In genomic region chr17:38559025-38559879, GRCh38 we compare ENCODE assay signal across 8 cellular contexts. TPM values are rescaled to one million over a fixed set of nuclear protein-coding genes. Genes with fewer than 3 reads are reported as not detected.
DNase-seq lines count a peak whose midpoint lies in the region; ATAC-seq and TF ChIP-seq lines count a peak whose summit lies in the region.

No MANE protein-coding gene starts in this region.

- peaks cover 59% of the 10 kb centered on the region for H3K27me3 ChIP-seq in BLaER1
- H3K27me3 ChIP-seq in suprapubic skin = peaks cover 43% of the 10 kb centered on the region

- CTCF ChIA-PET in OCI-LY7 (lab: Charles Lee; ENCODE audit: unreplicated experiment) = interaction anchor here (1.0 to 1.5 kb wide), 3 partner anchors 23 to 104 kb away, joined by 4 to 14 read pairs (median 8); no protein-coding TSS in a partner anchor

- H3K4me3 ChIP-seq in BLaER1 (peak overlapping the region; percentile 67), OCI-LY7 (ENCODE audit: low read depth, low read length, poor library complexity, severe bottlenecking) (peak overlapping the region; percentile 64), fibroblast of pulmonary artery (replicated peaks; ENCODE audit: low read depth, low read length) (no peak overlapping the region), suprapubic skin (peak overlapping the region; percentile 56)

- in situ Hi-C loops in KBM-7 (cut with MboI; ENCODE audit: low pct_unique_long_range_greater_than_20kb, low sequenced_read_pairs) = no loop called here

- H3K27ac Mint-ChIP-seq in activated T-cell treated with anti-CD3 and anti-CD28 coated beads, Interleukin-2, amount 50 U/mL, for 72 hours = peak overlapping the region; percentile 70

- DNase-seq in KBM-7 (peak; percentile 91), OCI-LY7 (ENCODE audit: low spot score) (peak; percentile 80), fibroblast of pulmonary artery (ENCODE audit: low read depth) (peak; percentile 60), non-pigmented ciliary epithelial cell (ENCODE audit: low read depth) (peak; percentile 17), suprapubic skin (ENCODE audit: low spot score in 2 of 2) (peak; percentile 90)
- DNase-seq in activated T-cell treated with anti-CD3 and anti-CD28 coated beads, Interleukin-2, amount 50 U/mL, for 72 hours = peak; percentile 91 to 94

- no peaks in the 10 kb centered on the region for H3K36me3 Mint-ChIP-seq in activated T-cell treated with anti-CD3 and anti-CD28 coated beads, Interleukin-2, amount 50 U/mL, for 72 hours (ENCODE audit: insufficient read depth in 2 of 2)

- TF ChIP-seq POLR2A in suprapubic skin (IDR thresholded peaks at IDR 0.05) = no peak

- no peaks in the 10 kb centered on the region for H3K79me2 ChIP-seq in OCI-LY7 (ENCODE audit: insufficient read depth, low read depth, low read length)

- no peaks in the 10 kb centered on the region for H3K9me3 Mint-ChIP-seq in activated T-cell treated with anti-CD3 and anti-CD28 coated beads, Interleukin-2, amount 50 U/mL, for 72 hours

- H3K36me3 ChIP-seq in BLaER1 (no peaks in the 10 kb centered on the region), OCI-LY7 (ENCODE audit: insufficient read depth, low read length) (no peaks in the 10 kb centered on the region), suprapubic skin (no peaks in the 10 kb centered on the region)

- peak overlapping the region; percentile 75 for H2AFZ ChIP-seq in OCI-LY7 (ENCODE audit: low read length)

- ATAC-seq in GM19467 (IDR thresholded peaks at IDR 0.05; ENCODE audit: unreplicated experiment) = peak; percentile 63
- ATAC-seq in activated T-cell treated with anti-CD3 and anti-CD28 coated beads, Interleukin-2, amount 50 U/mL, for 72 hours (replicated peaks in 1 of 2) = peak; percentile 77 to 79

- peaks cover 32% of the 10 kb centered on the region for H3K4me1 Mint-ChIP-seq in activated T-cell treated with anti-CD3 and anti-CD28 coated beads, Interleukin-2, amount 50 U/mL, for 72 hours (ENCODE audit: low read depth)

- H3K9me3 ChIP-seq in BLaER1 (0 out of 2 replicates have a peak, but pooled peaks cover 10% of the 10 kb centered on the region), OCI-LY7 (ENCODE audit: low read length) (no peaks in the 10 kb centered on the region), suprapubic skin (no peaks in the 10 kb centered on the region)

- H4K20me1 ChIP-seq in BLaER1 = peaks cover 45% of the 10 kb centered on the region
- no peaks in the 10 kb centered on the region for H4K20me1 ChIP-seq in OCI-LY7 (ENCODE audit: insufficient read depth, low read length)

- peak; percentile 46 for TF ChIP-seq CTCF in OCI-LY7 (conservative IDR thresholded peaks at IDR 0.05; ENCODE audit: low read length)
- no peak for TF ChIP-seq CTCF in fibroblast of pulmonary artery (IDR thresholded peaks at IDR 0.05; ENCODE audit: low read length, missing control alignments)
- TF ChIP-seq CTCF in suprapubic skin (IDR thresholded peaks at IDR 0.05) = no peak

- H3K27ac ChIP-seq in BLaER1 = no peak overlapping the region
- no peak overlapping the region for H3K27ac ChIP-seq in OCI-LY7 (ENCODE audit: low read depth, low read length, poor library complexity, severe bottlenecking)
- H3K27ac ChIP-seq in suprapubic skin = peak overlapping the region; percentile 14

- no peaks in the 10 kb centered on the region for H3K9me2 ChIP-seq in OCI-LY7 (ENCODE audit: insufficient read depth, low read length)

- H3K27me3 Mint-ChIP-seq in activated T-cell treated with anti-CD3 and anti-CD28 coated beads, Interleukin-2, amount 50 U/mL, for 72 hours (ENCODE audit: low read depth) = peaks cover 62% of the 10 kb centered on the region

- no peak overlapping the region for H3K9ac ChIP-seq in BLaER1

- H3K4me1 ChIP-seq in BLaER1 (peaks cover 61% of the 10 kb centered on the region), OCI-LY7 (ENCODE audit: insufficient read depth, low read length, poor library complexity, severe bottlenecking) (peaks cover 23% of the 10 kb centered on the region), suprapubic skin (peaks cover 56% of the 10 kb centered on the region)

- peak overlapping the region; percentile 94 to 98 for H3K4me3 Mint-ChIP-seq in activated T-cell treated with anti-CD3 and anti-CD28 coated beads, Interleukin-2, amount 50 U/mL, for 72 hours

- POLR2A ChIA-PET in OCI-LY7 (lab: Charles Lee) = interaction anchor here (0.5 to 1.6 kb wide), 5 partner anchors 21 to 124 kb away, joined by 4 to 5 read pairs (median 4); no protein-coding TSS in a partner anchor

- TF ChIP-seq EP300 in suprapubic skin (IDR thresholded peaks at IDR 0.05) = no peak

- intact Hi-C loops in OCI-LY7 (cut with micrococcal nuclease; ENCODE audit: unreplicated experiment) = loop anchor here (2.0 kb wide), 1 partner anchor 26 kb away; no protein-coding TSS in a partner anchor

- peak overlapping the region; percentile 99 for H3K4me2 ChIP-seq in BLaER1
- peak overlapping the region; percentile 92 for H3K4me2 ChIP-seq in OCI-LY7 (ENCODE audit: low read length)

- 24% methylated on average over 32 of the region's 44 CpGs for WGBS in suprapubic skin

- no TSS peak for BruUV-seq in OCI-LY7 (replicated peaks; lab: Mats Ljungman, UMichigan)

RNA-seq across cellular contexts. Expression of gene SRCIN1, which starts 46.5 kb away (rescaled TPM):
- total RNA-seq in OCI-LY7 (2014; rRNA removed; shearing (Covaris generic)) = 0.15 and 1.5 TPM in 2 replicates
- total RNA-seq in OCI-LY7 (2022) (4.6 and 4.9 TPM in 2 replicates), suprapubic skin (10 to 100 TPM; 11.0 to 36.5 (median 17.4) TPM)
- 1 to 10 TPM in 1 of 2 donors, under 1 TPM in 1; 0.72 to 1.8 TPM for total RNA-seq in activated T-cell treated with anti-CD3 and anti-CD28 coated beads, Interleukin-2, amount 50 U/mL, for 72 hours

Comparison
In these comparisons a context has a peak if more than half of its experiments do, and no peak if none do; other contexts are left out.
1. DNase-seq: peak in every context shown above with its lines; median percentile 92 in activated T-cell treated with anti-CD3 and anti-CD28 coated beads, Interleukin-2, amount 50 U/mL, for 72 hours; 91 in KBM-7; 90 in suprapubic skin; 80 in OCI-LY7; 60 in fibroblast of pulmonary artery; 17 in non-pigmented ciliary epithelial cell.